ENCODE assay signal across 10 cellular contexts in the genomic region with DNA sequence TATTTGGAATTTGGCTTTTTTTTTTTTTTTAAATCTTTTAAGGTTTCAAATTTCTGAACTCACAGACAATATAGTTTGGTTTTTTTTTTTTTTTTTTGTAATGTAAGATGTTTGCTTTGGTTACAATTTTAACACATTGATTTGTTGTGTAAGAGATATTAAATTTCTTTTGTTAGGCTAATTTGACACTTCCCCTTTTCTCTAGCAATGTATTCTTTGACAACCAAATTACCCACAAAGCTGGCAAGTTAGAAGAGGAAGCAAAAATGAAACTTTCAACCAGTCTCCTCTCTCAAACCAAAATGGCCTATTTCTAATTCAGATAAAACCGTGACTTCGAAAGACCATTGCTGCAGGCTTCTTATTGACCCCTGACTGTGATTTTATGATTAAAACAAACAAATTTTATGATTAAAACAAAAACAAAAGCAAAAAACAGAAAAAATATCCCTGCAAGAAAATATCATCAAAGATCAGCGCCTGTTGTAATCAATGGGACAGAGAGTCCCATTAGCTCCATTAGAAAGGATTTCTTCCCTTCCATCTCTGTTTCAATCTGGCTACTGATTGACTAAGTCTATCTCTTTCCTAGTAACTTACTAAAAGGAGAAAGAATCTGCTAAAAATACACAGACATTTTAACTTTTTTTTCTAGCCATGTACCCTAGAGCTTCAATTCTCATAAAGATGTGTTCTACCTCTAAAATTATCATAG.
A peak's percentile ranks its signal among the peaks of the same experiment; 100 is the strongest.
DNase-seq lines count a peak whose midpoint lies in the region; ATAC-seq, FAIRE-seq and TF ChIP-seq lines count a peak whose summit lies in the region.
"Had no signal": no experiment of that assay in that cellular context is flagged by ENCODE, and none has a peak within 500 bp of the region (broad histone marks: within the 10 kb centered on the region; RNA-seq: fewer than 3 reads in every experiment).

No MANE protein-coding gene starts in this region.

- FAIRE-seq in D721Med (lab: Jason Lieb, UNC) = no peak
- FAIRE-seq: islet of Langerhans had no signal

- no peaks in the 10 kb centered on the region for H3K36me3 ChIP-seq in naive thymus-derived CD4-positive, alpha-beta T cell (ENCODE audit: control insufficient read depth in 2 of 3, insufficient read depth in 3 of 3, low read length in 3 of 3)

- intact Hi-C loops in naive thymus-derived CD4-positive, alpha-beta T cell (cut with micrococcal nuclease) = no loop called here

- ATAC-seq in GM19023 (IDR thresholded peaks at IDR 0.05; ENCODE audit: unreplicated experiment) = peak; percentile 69
- peak; percentile 93 for ATAC-seq in HG02763 (IDR thresholded peaks at IDR 0.05; ENCODE audit: unreplicated experiment)
- ATAC-seq in naive thymus-derived CD4-positive, alpha-beta T cell = peak; percentile 63

- no peak overlapping the region for H3K4me3 ChIP-seq in naive thymus-derived CD4-positive, alpha-beta T cell (ENCODE audit: low read length)

- no peak for TF ChIP-seq CTCF in D721Med (IDR thresholded peaks at IDR 0.05; ENCODE audit: insufficient read depth, missing control alignments)

- H3K4me3 Mint-ChIP-seq in naive thymus-derived CD4-positive, alpha-beta T cell = no peak overlapping the region

- no peaks in the 10 kb centered on the region for H3K4me1 ChIP-seq in naive thymus-derived CD4-positive, alpha-beta T cell (ENCODE audit: control insufficient read depth in 2 of 2, insufficient read depth in 2 of 2, low read length in 2 of 2)

- no peaks in the 10 kb centered on the region for H3K36me3 Mint-ChIP-seq in naive thymus-derived CD4-positive, alpha-beta T cell

- CTCF ChIA-PET in naive thymus-derived CD4-positive, alpha-beta T cell (lab: Charles Lee) = interaction anchor here (0.7 kb wide), 1 partner anchor 1104 kb away, joined by 6 read pairs; no protein-coding TSS in a partner anchor

- H3K27me3 Mint-ChIP-seq in naive thymus-derived CD4-positive, alpha-beta T cell = peaks cover 0 to 9% (median 0%) of the 10 kb centered on the region in 5 donors

- H3K4me1 Mint-ChIP-seq in naive thymus-derived CD4-positive, alpha-beta T cell = peaks cover 0 to 7% (median 0%) of the 10 kb centered on the region in 7 donors

- H3K9me3 Mint-ChIP-seq in naive thymus-derived CD4-positive, alpha-beta T cell = peaks cover 0 to 3% (median 0%) of the 10 kb centered on the region in 11 donors

- POLR2A ChIA-PET in naive thymus-derived CD4-positive, alpha-beta T cell (lab: Charles Lee) = no interaction called here

- H3K27ac Mint-ChIP-seq in naive thymus-derived CD4-positive, alpha-beta T cell = no peak overlapping the region

- no peaks in the 10 kb centered on the region for H3K9me3 ChIP-seq in naive thymus-derived CD4-positive, alpha-beta T cell (ENCODE audit: control insufficient read depth in 2 of 3, low read length in 3 of 3)

- no peak overlapping the region for H3K27ac ChIP-seq in naive thymus-derived CD4-positive, alpha-beta T cell (ENCODE audit: low read depth, low read length)

- H3K27me3 ChIP-seq in naive thymus-derived CD4-positive, alpha-beta T cell (ENCODE audit: control insufficient read depth in 2 of 2, insufficient read depth in 2 of 2, low read length in 2 of 2) = no peaks in the 10 kb centered on the region

- DNase-seq in Kasumi-1 (lab: John Stamatoyannopoulos, UW) (peak; percentile 91 to 97), D721Med (ENCODE audit: insufficient read length, low spot score) (no peak), 8988T (no peak), NCI-H345 treated with DMSO at 0.1 percent for 48 hours (lab: John Stamatoyannopoulos, UW; ENCODE audit: unreplicated experiment) (no peak)
- no peak for DNase-seq in naive thymus-derived CD4-positive, alpha-beta T cell
- no peak for DNase-seq in activated CD8-positive, alpha-beta memory T cell treated with anti-CD3 and anti-CD28 coated beads, Interleukin-2, amount 50 U/mL, for 48 hours
- DNase-seq: NCI-H1417 treated with DMSO at 0.1 percent for 48 hours had no signal

Comparison
In these comparisons a context has a peak if more than half of its experiments do, and no peak if none do; other contexts are left out.
1. DNase-seq: peak in Kasumi-1 (2 of 2); none in naive thymus-derived CD4-positive, alpha-beta T cell (0 of 9), D721Med (single experiment), 8988T (single experiment), NCI-H345 treated with DMSO at 0.1 percent for 48 hours (single experiment) and activated CD8-positive, alpha-beta memory T cell treated with anti-CD3 and anti-CD28 coated beads, Interleukin-2, amount 50 U/mL, for 48 hours (single experiment).
2. Peak in every context shown above with its lines, with median percentiles within 50 percentile points of each other: ATAC-seq.